Comparison of ENCODE assay signal across 1 cellular context in genomic region chr16:11412175-11412904, GRCh38.
A peak's percentile ranks its signal among the peaks of the same experiment; 100 is the strongest.
TF ChIP-seq lines count a peak whose summit lies in the region.

No MANE protein-coding gene starts in this region.

TF ChIP-seq in K562, 482 proteins besides CTCF, POLR2A, EP300 and RAD21 (continued from another document):
- no peak for TF ChIP-seq ZBTB8A (IDR thresholded peaks at IDR 0.05; ENCODE audit: partially characterized antibody)
- TF ChIP-seq BCOR (IDR thresholded peaks at IDR 0.05), result peak; percentile 52
